1 cellular context compared by ENCODE assay signal in the genomic region with DNA sequence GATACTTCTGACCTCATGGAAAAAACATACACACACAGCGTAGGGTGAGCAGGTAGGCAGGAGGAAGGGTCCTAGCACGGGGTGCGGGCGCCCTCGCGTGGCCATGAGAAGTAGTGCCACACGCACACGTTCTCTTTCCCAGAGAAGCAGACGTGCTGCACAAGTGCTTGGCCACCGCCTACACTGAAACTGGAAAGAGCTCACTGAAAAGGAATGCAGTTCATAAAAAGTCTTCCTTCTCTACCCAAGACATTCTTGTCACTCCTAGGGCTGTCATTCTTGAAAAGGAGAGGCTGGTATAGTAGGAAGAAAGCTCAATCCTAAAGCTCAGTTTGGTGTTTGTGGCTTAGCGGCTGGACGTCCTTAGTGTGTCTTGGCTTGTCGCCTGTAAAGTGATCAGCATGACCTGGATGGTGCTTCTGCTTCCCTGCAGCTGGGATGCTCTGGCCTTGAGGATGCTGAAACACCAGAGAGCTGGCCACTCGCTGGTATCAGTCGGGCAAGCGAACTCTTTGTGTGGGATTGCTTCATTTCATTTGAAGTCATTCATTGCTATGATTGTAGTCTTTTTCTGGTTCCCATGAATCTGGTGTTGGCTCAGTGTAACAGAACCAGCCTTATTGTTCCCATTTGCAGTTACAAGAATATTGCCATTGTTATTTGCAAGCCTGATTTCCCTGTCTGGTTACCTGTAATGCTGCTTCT.
TF ChIP-seq lines count a peak whose summit lies in the region.

No MANE protein-coding gene starts in this region.

TF ChIP-seq in WTC11, 78 proteins besides CTCF, POLR2A, EP300 and RAD21 (continued from another document):
- TF ChIP-seq, protein P1, sequence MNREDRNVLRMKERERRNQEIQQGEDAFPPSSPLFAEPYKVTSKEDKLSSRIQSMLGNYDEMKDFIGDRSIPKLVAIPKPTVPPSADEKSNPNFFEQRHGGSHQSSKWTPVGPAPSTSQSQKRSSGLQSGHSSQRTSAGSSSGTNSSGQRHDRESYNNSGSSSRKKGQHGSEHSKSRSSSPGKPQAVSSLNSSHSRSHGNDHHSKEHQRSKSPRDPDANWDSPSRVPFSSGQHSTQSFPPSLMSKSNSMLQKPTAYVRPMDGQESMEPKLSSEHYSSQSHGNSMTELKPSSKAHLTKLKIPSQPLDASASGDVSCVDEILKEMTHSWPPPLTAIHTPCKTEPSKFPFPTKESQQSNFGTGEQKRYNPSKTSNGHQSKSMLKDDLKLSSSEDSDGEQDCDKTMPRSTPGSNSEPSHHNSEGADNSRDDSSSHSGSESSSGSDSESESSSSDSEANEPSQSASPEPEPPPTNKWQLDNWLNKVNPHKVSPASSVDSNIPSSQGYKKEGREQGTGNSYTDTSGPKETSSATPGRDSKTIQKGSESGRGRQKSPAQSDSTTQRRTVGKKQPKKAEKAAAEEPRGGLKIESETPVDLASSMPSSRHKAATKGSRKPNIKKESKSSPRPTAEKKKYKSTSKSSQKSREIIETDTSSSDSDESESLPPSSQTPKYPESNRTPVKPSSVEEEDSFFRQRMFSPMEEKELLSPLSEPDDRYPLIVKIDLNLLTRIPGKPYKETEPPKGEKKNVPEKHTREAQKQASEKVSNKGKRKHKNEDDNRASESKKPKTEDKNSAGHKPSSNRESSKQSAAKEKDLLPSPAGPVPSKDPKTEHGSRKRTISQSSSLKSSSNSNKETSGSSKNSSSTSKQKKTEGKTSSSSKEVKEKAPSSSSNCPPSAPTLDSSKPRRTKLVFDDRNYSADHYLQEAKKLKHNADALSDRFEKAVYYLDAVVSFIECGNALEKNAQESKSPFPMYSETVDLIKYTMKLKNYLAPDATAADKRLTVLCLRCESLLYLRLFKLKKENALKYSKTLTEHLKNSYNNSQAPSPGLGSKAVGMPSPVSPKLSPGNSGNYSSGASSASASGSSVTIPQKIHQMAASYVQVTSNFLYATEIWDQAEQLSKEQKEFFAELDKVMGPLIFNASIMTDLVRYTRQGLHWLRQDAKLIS (CRISPR knock-in tag; IDR thresholded peaks at IDR 0.05; ENCODE audit: borderline replicate concordance) = no peak
- TF ChIP-seq, protein P2, sequence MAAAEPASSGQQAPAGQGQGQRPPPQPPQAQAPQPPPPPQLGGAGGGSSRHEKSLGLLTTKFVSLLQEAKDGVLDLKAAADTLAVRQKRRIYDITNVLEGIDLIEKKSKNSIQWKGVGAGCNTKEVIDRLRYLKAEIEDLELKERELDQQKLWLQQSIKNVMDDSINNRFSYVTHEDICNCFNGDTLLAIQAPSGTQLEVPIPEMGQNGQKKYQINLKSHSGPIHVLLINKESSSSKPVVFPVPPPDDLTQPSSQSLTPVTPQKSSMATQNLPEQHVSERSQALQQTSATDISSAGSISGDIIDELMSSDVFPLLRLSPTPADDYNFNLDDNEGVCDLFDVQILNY (CRISPR knock-in tag; IDR thresholded peaks at IDR 0.05) = no peak
- TF ChIP-seq EMX1 (CRISPR knock-in tag; IDR thresholded peaks at IDR 0.05) = no peak
- TF ChIP-seq, protein P3, sequence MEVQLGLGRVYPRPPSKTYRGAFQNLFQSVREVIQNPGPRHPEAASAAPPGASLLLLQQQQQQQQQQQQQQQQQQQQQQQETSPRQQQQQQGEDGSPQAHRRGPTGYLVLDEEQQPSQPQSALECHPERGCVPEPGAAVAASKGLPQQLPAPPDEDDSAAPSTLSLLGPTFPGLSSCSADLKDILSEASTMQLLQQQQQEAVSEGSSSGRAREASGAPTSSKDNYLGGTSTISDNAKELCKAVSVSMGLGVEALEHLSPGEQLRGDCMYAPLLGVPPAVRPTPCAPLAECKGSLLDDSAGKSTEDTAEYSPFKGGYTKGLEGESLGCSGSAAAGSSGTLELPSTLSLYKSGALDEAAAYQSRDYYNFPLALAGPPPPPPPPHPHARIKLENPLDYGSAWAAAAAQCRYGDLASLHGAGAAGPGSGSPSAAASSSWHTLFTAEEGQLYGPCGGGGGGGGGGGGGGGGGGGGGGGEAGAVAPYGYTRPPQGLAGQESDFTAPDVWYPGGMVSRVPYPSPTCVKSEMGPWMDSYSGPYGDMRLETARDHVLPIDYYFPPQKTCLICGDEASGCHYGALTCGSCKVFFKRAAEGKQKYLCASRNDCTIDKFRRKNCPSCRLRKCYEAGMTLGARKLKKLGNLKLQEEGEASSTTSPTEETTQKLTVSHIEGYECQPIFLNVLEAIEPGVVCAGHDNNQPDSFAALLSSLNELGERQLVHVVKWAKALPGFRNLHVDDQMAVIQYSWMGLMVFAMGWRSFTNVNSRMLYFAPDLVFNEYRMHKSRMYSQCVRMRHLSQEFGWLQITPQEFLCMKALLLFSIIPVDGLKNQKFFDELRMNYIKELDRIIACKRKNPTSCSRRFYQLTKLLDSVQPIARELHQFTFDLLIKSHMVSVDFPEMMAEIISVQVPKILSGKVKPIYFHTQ (CRISPR knock-in tag; IDR thresholded peaks at IDR 0.05) = no peak
- no peak for TF ChIP-seq ZNF219 (CRISPR knock-in tag; IDR thresholded peaks at IDR 0.05; ENCODE audit: borderline replicate concordance)
- TF ChIP-seq, protein P4, sequence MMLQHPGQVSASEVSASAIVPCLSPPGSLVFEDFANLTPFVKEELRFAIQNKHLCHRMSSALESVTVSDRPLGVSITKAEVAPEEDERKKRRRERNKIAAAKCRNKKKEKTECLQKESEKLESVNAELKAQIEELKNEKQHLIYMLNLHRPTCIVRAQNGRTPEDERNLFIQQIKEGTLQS (CRISPR knock-in tag; conservative IDR thresholded peaks at IDR 0.05) = no peak
- no peak for TF ChIP-seq MYBL2 (CRISPR knock-in tag; IDR thresholded peaks at IDR 0.05)
